ENCODE assay signal across 8 cellular contexts in genomic region chr5:143720689-143721088, GRCh38.
"Had no signal": no experiment of that assay in that cellular context is flagged by ENCODE, and none has a peak within 500 bp of the region (broad histone marks: within the 10 kb centered on the region; RNA-seq: fewer than 3 reads in every experiment).

No MANE protein-coding gene starts in this region.

- H3K4me1 Mint-ChIP-seq: H9 had no signal

- H3K27ac ChIP-seq: HL-60 had no signal

- DNase-seq: GOT3, H9, HCEC 1CT, HFFc6, IMR-90, KG1 had no signal

- ATAC-seq: K562 had no signal

- H3K27ac Mint-ChIP-seq: H9, HFFc6 had no signal

- FAIRE-seq: K562 had no signal

- H3K4me3 Mint-ChIP-seq: H9, HFFc6 had no signal

- H3K4me3 ChIP-seq: K562 had no signal
